ENCODE assay signal across 8 cellular contexts in genomic region chr9:94821098-94821930, GRCh38.
DNase-seq lines count a peak whose midpoint lies in the region; ATAC-seq, FAIRE-seq and TF ChIP-seq lines count a peak whose summit lies in the region.

No MANE protein-coding gene starts in this region.

- H3K79me2 ChIP-seq in MM.1S (ENCODE audit: low read length), result no peaks in the 10 kb centered on the region

- peak overlapping the region; percentile 5; the same call in 1 of the 2 replicates for H3K4me2 ChIP-seq in MM.1S (ENCODE audit: low read depth, low read length)

- H3K4me3 ChIP-seq in MM.1S (ENCODE audit: low read length), result no peak overlapping the region

- H3K27me3 Mint-ChIP-seq in nephron progenitor cell (ENCODE audit: low read depth, poor library complexity), result no peaks in the 10 kb centered on the region

- H3K4me1 Mint-ChIP-seq in nephron progenitor cell, result peaks cover 62% of the 10 kb centered on the region

- H3K36me3 ChIP-seq in MM.1S (replicated peaks; ENCODE audit: insufficient read depth, low read length), result no peaks in the 10 kb centered on the region

- H3K27ac ChIP-seq in MM.1S (ENCODE audit: low read length), result no peak overlapping the region

- no peak overlapping the region for H2AFZ ChIP-seq in MM.1S (ENCODE audit: low read length)

- peaks cover 14% of the 10 kb centered on the region for H3F3A ChIP-seq in MM.1S (ENCODE audit: insufficient read depth, low read length)

- DNase-seq in GM18507 (ENCODE audit: extremely low spot score, insufficient read length, low read depth), result peak; percentile 17
- peak; percentile 42 for DNase-seq in MM.1S
- no peak for DNase-seq in nephron progenitor cell
- no peak for DNase-seq in globus pallidus (ENCODE audit: low spot score)
- no peak for DNase-seq in activated CD4-positive, CD25-positive, alpha-beta regulatory T cell treated with anti-CD3 and anti-CD28 coated beads, Interleukin-2, amount 50 U/mL, for 72 hours
- no peak for DNase-seq in NCI-H82 (lab: John Stamatoyannopoulos, UW)
- no peak for DNase-seq in inferior parietal cortex (ENCODE audit: extremely low spot score)

- H3K9me3 ChIP-seq in MM.1S (replicated peaks; ENCODE audit: insufficient read depth, low read length), result no peaks in the 10 kb centered on the region; the same call in 1 of the 2 replicates

- H4K20me1 ChIP-seq in MM.1S (ENCODE audit: insufficient read depth, low read length), result 0 out of 2 replicates have a peak, but pooled peaks cover 3% of the 10 kb centered on the region

- H3K4me3 Mint-ChIP-seq in nephron progenitor cell, result no peak overlapping the region

- peak overlapping the region; percentile 99 for H3K27ac Mint-ChIP-seq in nephron progenitor cell

- FAIRE-seq in GM18507 (lab: Jason Lieb, UNC), result peak; percentile 75

- no peak overlapping the region for H3K9ac ChIP-seq in MM.1S (ENCODE audit: low read length)

- H3K9me2 ChIP-seq in MM.1S (replicated peaks; ENCODE audit: insufficient read depth, low read length), result no peaks in the 10 kb centered on the region

- H3K27me3 ChIP-seq in MM.1S (replicated peaks; ENCODE audit: insufficient read depth, low read length), result 0 out of 2 replicates have a peak, but pooled peaks cover 3% of the 10 kb centered on the region

- ATAC-seq in GM21717 (IDR thresholded peaks at IDR 0.05; ENCODE audit: unreplicated experiment), result peak; percentile 67

- no peaks in the 10 kb centered on the region for H3K9me3 Mint-ChIP-seq in nephron progenitor cell

- no peak for TF ChIP-seq CTCF in MM.1S (IDR thresholded peaks at IDR 0.05; ENCODE audit: low read length)
- TF ChIP-seq CTCF in nephron progenitor cell (IDR thresholded peaks at IDR 0.05), result no peak

- peaks cover 42% of the 10 kb centered on the region for H3K36me3 Mint-ChIP-seq in nephron progenitor cell (ENCODE audit: low read depth)

- peaks cover 13% of the 10 kb centered on the region for H3K4me1 ChIP-seq in MM.1S (ENCODE audit: low read length)

Comparison
In these comparisons a context has a peak if more than half of its experiments do, and no peak if none do; other contexts are left out.
1. DNase-seq: peak in GM18507 (single experiment) and MM.1S (single experiment); none in nephron progenitor cell (single experiment), globus pallidus (single experiment), activated CD4-positive, CD25-positive, alpha-beta regulatory T cell treated with anti-CD3 and anti-CD28 coated beads, Interleukin-2, amount 50 U/mL, for 72 hours (single experiment), NCI-H82 (single experiment) and inferior parietal cortex (single experiment).